ENCODE assay signal across 27 cellular contexts in genomic region chr1:25720624-25721023, GRCh38.
"Had no signal": no experiment of that assay in that cellular context is flagged by ENCODE, and none has a peak within 500 bp of the region (broad histone marks: within the 10 kb centered on the region; RNA-seq: fewer than 3 reads in every experiment).

No MANE protein-coding gene starts in this region.

- FAIRE-seq: kidney had no signal

- H3K9ac ChIP-seq: neural progenitor cell had no signal

- H3K36me3 ChIP-seq: left lung, lower lobe of right lung, neural progenitor cell, neutrophil, ovary, right atrium auricular region, right lobe of liver, tibial nerve, uterus had no signal

- DNase-seq: kidney; left colon; lower lobe of right lung; mammary epithelial cell; mesenchymal stem cell; natural killer cell; nephron progenitor cell; occipital lobe; ovary; right lobe of liver; stimulated activated CD4-positive, alpha-beta T cell treated with anti-CD3 and anti-CD28 coated beads, Interleukin-1b, Interleukin-23, amount 100 ng/mL, for 48 hours; stimulated activated CD4-positive, alpha-beta T cell treated with anti-CD3 and anti-CD28 coated beads, Interleukin-2, amount 100 ng/mL, for 48 hours; stimulated activated CD4-positive, alpha-beta T cell treated with anti-CD3 and anti-CD28 coated beads, Interleukin-4, amount 100 ng/mL, for 4 hours; stimulated activated CD8-positive, alpha-beta memory T cell treated with anti-CD3 and anti-CD28 coated beads, Interleukin-4, amount 100 ng/mL, for 48 hours; stimulated activated naive CD4-positive, alpha-beta T cell treated with Interleukin-2 at 50 U/mL for 16 hours; stimulated activated naive CD8-positive, alpha-beta T cell treated with anti-CD3 and anti-CD28 coated beads, Interleukin-15, amount 100 ng/mL, for 72 hours; substantia nigra; uterus had no signal

- H3K4me2 ChIP-seq: neural progenitor cell, smooth muscle cell had no signal

- H3K27me3 ChIP-seq: left lung, neural progenitor cell, ovary, right atrium auricular region, right lobe of liver, tibial nerve, uterus had no signal

- H3K9me3 ChIP-seq: left lung, lower lobe of right lung, neutrophil, ovary, right atrium auricular region, right lobe of liver, tibial nerve, uterus had no signal

- ATAC-seq: left colon; left lung; lower lobe of right lung; natural killer cell; right lobe of liver; stimulated activated memory B cell treated with anti-CD40 and anti-IgM and Interleukin-4, amounts not matched to agents 10 μg/mL and 1 μg/mL and 100 μg/mL, for 72 hours; stimulated activated naive CD8-positive, alpha-beta T cell treated with anti-CD3 and anti-CD28 coated beads, Interleukin-15, amount 100 ng/mL, for 72 hours had no signal

- H3K4me3 Mint-ChIP-seq: natural killer cell; nephron progenitor cell; neural progenitor cell; stimulated activated memory B cell treated with anti-CD40 and anti-IgM and Interleukin-4, amounts not matched to agents 10 μg/mL and 1 μg/mL and 100 μg/mL, for 72 hours; stimulated activated naive CD8-positive, alpha-beta T cell treated with anti-CD3 and anti-CD28 coated beads, Interleukin-15, amount 100 ng/mL, for 72 hours; type B pancreatic cell had no signal

- H3K36me3 Mint-ChIP-seq: natural killer cell; neural progenitor cell; stimulated activated memory B cell treated with anti-CD40 and anti-IgM and Interleukin-4, amounts not matched to agents 10 μg/mL and 1 μg/mL and 100 μg/mL, for 72 hours; type B pancreatic cell had no signal

- H3K4me3 ChIP-seq: left lung, lower lobe of right lung, neural progenitor cell, ovary, right atrium auricular region, right lobe of liver, smooth muscle cell, tibial nerve, uterus had no signal

- H3K4me1 ChIP-seq: left lung, lower lobe of right lung, right atrium auricular region, tibial nerve, uterus had no signal

- H3K4me1 Mint-ChIP-seq: natural killer cell; stimulated activated memory B cell treated with anti-CD40 and anti-IgM and Interleukin-4, amounts not matched to agents 10 μg/mL and 1 μg/mL and 100 μg/mL, for 72 hours had no signal

- H3K27me3 Mint-ChIP-seq: stimulated activated naive CD8-positive, alpha-beta T cell treated with anti-CD3 and anti-CD28 coated beads, Interleukin-15, amount 100 ng/mL, for 72 hours had no signal

- H3K27ac Mint-ChIP-seq: natural killer cell; nephron progenitor cell; neural progenitor cell; progenitor cell of endocrine pancreas; stimulated activated memory B cell treated with anti-CD40 and anti-IgM and Interleukin-4, amounts not matched to agents 10 μg/mL and 1 μg/mL and 100 μg/mL, for 72 hours; stimulated activated naive CD8-positive, alpha-beta T cell treated with anti-CD3 and anti-CD28 coated beads, Interleukin-15, amount 100 ng/mL, for 72 hours; type B pancreatic cell had no signal

- H3K9me3 Mint-ChIP-seq: natural killer cell, neural progenitor cell had no signal

- H3K27ac ChIP-seq: left lung, lower lobe of right lung, neural progenitor cell, neutrophil, ovary, right atrium auricular region, right lobe of liver, tibial nerve, uterus had no signal

- H2AFZ ChIP-seq: neural progenitor cell had no signal
